In the genomic region with DNA sequence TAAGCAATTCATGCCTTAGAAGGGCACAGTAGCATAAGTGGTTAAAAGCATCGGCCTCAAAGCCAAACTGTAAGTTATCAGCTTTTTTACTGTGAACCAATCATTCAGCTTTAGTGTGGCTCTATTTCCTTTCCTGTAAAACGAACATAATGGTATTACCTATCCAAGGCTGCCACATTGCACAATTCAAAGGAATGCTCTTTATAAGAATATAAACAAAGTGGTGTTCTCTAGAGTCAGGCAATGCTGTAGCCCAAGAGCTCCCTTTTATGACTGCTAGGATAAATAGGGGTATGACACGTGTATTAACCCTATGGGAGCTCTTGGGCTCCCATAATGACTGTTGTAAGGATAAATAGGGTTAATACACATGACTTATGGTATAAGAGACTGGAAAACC, we compare ENCODE assay signal across 24 cellular contexts. TPM values are rescaled to one million over a fixed set of nuclear protein-coding genes. Genes with fewer than 3 reads are reported as not detected.
DNase-seq lines count a peak whose midpoint lies in the region; ATAC-seq and TF ChIP-seq lines count a peak whose summit lies in the region.
"Had no signal": no experiment of that assay in that cellular context is flagged by ENCODE, and none has a peak within 500 bp of the region (broad histone marks: within the 10 kb centered on the region; RNA-seq: fewer than 3 reads in every experiment).

No MANE protein-coding gene starts in this region.

- WGBS in IMR-90 (ENCODE audit: extremely low coverage in 2 of 2, insufficient read length in 1 of 2), 2 experiments, result no CpG with 5 or more reads among the region's 3 CpGs

- no peak overlapping the region for H2AFZ ChIP-seq in IMR-90 (replicated peaks; ENCODE audit: low read length, poor library complexity)
- H2AFZ ChIP-seq: GM23248 had no signal

- H3K4ac ChIP-seq in IMR-90 (ENCODE audit: low read depth, low read length), result no peak overlapping the region

- no peak overlapping the region for H2BK120ac ChIP-seq in IMR-90 (ENCODE audit: low read depth, low read length)

- peaks cover 1% of the 10 kb centered on the region for H3K4me1 ChIP-seq in IMR-90 (ENCODE audit: control insufficient read depth, insufficient read depth, low read length)
- H3K4me1 ChIP-seq in lower lobe of right lung, result no peaks in the 10 kb centered on the region
- no peaks in the 10 kb centered on the region for H3K4me1 ChIP-seq in upper lobe of right lung
- no peaks in the 10 kb centered on the region for H3K4me1 ChIP-seq in naive thymus-derived CD4-positive, alpha-beta T cell (ENCODE audit: control insufficient read depth in 2 of 2, insufficient read depth in 2 of 2, low read length in 2 of 2)
- H3K4me1 ChIP-seq: HAP-1 had no signal

- no peak overlapping the region for H3K18ac ChIP-seq in IMR-90 (ENCODE audit: low read depth, low read length)

- BruUV-seq in IMR-90 (replicated peaks; lab: Mats Ljungman, UMichigan), result no TSS peak

- H3K9me3 ChIP-seq in IMR-90 (ENCODE audit: control insufficient read depth, insufficient read depth, low read length) (no peaks in the 10 kb centered on the region), lower lobe of right lung (no peaks in the 10 kb centered on the region), upper lobe of right lung (no peaks in the 10 kb centered on the region)
- no peaks in the 10 kb centered on the region for H3K9me3 ChIP-seq in naive thymus-derived CD4-positive, alpha-beta T cell (ENCODE audit: control insufficient read depth in 2 of 3, low read length in 3 of 3)
- H3K9me3 ChIP-seq: HAP-1, SK-N-SH had no signal

- no peaks in the 10 kb centered on the region for H3K27me3 Mint-ChIP-seq in naive thymus-derived CD4-positive, alpha-beta T cell
- H3K27me3 Mint-ChIP-seq: CD4-positive, CD25-positive, alpha-beta regulatory T cell had no signal

- H3K9me3 Mint-ChIP-seq in naive thymus-derived CD4-positive, alpha-beta T cell, result peaks cover 0 to 3% (median 0%) of the 10 kb centered on the region in 11 donors

- H2AK9ac ChIP-seq in IMR-90 (replicated peaks; ENCODE audit: low read depth, low read length, poor library complexity), result no peak overlapping the region

- in situ Hi-C loops in IMR-90 (cut with MboI; ENCODE audit: low sequenced_read_pairs), result no loop called here

- CTCF ChIA-PET in IMR-90 (lab: Yijun Ruan, JAX), result interaction anchor here (0.7 to 1.5 kb wide), 3 partner anchors 23 to 330 kb away, joined by 3 to 9 read pairs (median 3); partner anchors contain the start of genes DTL and INTS7
- CTCF ChIA-PET in naive thymus-derived CD4-positive, alpha-beta T cell (lab: Charles Lee), result interaction anchor here (0.8 to 2.0 kb wide), 4 partner anchors 10 to 446 kb away, joined by 3 to 7 read pairs (median 3); partner anchors contain the start of genes DTL and INTS7

- H3K14ac ChIP-seq in IMR-90 (replicated peaks; ENCODE audit: low read depth, low read length), result no peak overlapping the region

- H3K4me3 ChIP-seq in IMR-90 (ENCODE audit: insufficient read depth, low read depth, low read length) (no peak overlapping the region), choroid plexus epithelial cell (ENCODE audit: low read depth, low read length) (no peak overlapping the region), lower lobe of right lung (no peak overlapping the region), upper lobe of right lung (no peak overlapping the region)
- H3K4me3 ChIP-seq in naive thymus-derived CD4-positive, alpha-beta T cell (ENCODE audit: low read length), result no peak overlapping the region
- H3K4me3 ChIP-seq: GM12878, GM23248, HAP-1, K562 had no signal

- H3K56ac ChIP-seq in IMR-90 (ENCODE audit: extremely low read depth, insufficient read depth, low read length), result no peak overlapping the region

- H3K27ac Mint-ChIP-seq in naive thymus-derived CD4-positive, alpha-beta T cell, result no peak overlapping the region
- H3K27ac Mint-ChIP-seq: CD4-positive, CD25-positive, alpha-beta regulatory T cell had no signal

- no peak overlapping the region for H2AK5ac ChIP-seq in IMR-90 (ENCODE audit: low read depth, low read length)

- ATAC-seq in IMR-90 (ENCODE audit: low read depth), result peak; percentile 39; the same call in 1 of the 2 replicates
- ATAC-seq in lower lobe of right lung, result peak; percentile 54 to 67
- peak; percentile 60 for ATAC-seq in upper lobe of right lung
- ATAC-seq in naive thymus-derived CD4-positive, alpha-beta T cell, result no peak
- ATAC-seq in left lobe of liver, result no peak
- ATAC-seq: GM12878, K562, Panc1 had no signal

- H3K4me2 ChIP-seq in IMR-90 (ENCODE audit: low read depth, low read length), result no peak overlapping the region
- H3K4me2 ChIP-seq: SK-N-SH had no signal

- H3K4me3 Mint-ChIP-seq in naive thymus-derived CD4-positive, alpha-beta T cell, result no peak overlapping the region
- H3K4me3 Mint-ChIP-seq: CD4-positive, CD25-positive, alpha-beta regulatory T cell had no signal

- peaks cover 3% of the 10 kb centered on the region; the same call in 1 of the 2 replicates for H3K9me1 ChIP-seq in IMR-90 (ENCODE audit: insufficient read depth, low read length)

- no peak overlapping the region for H2BK15ac ChIP-seq in IMR-90 (ENCODE audit: low read depth, low read length)

- no peak for TF ChIP-seq RAD21 in IMR-90 (IDR thresholded peaks at IDR 0.05; ENCODE audit: low read length)

- H3K27ac ChIP-seq in IMR-90 (ENCODE audit: insufficient read depth, low read length), result no peak overlapping the region
- no peak overlapping the region for H3K27ac ChIP-seq in lower lobe of right lung
- no peak overlapping the region for H3K27ac ChIP-seq in upper lobe of right lung
- no peak overlapping the region for H3K27ac ChIP-seq in naive thymus-derived CD4-positive, alpha-beta T cell (ENCODE audit: low read depth, low read length)
- H3K27ac ChIP-seq: GM23248 had no signal

- peaks cover 2 to 5% of the 10 kb centered on the region in 2 experiments; a peak in 2 of 4 replicates for H3K79me1 ChIP-seq in IMR-90 (ENCODE audit: low read depth in 1 of 2, low read length in 2 of 2)

- H3K36me3 ChIP-seq in IMR-90 (ENCODE audit: control insufficient read depth, insufficient read depth, low read length) (peaks cover 3% of the 10 kb centered on the region; the same call in 1 of the 2 replicates), lower lobe of right lung (peaks cover 21% of the 10 kb centered on the region), upper lobe of right lung (peaks cover 24% of the 10 kb centered on the region)
- no peaks in the 10 kb centered on the region for H3K36me3 ChIP-seq in naive thymus-derived CD4-positive, alpha-beta T cell (ENCODE audit: control insufficient read depth in 2 of 3, insufficient read depth in 3 of 3, low read length in 3 of 3)

- no peak overlapping the region for H2BK20ac ChIP-seq in IMR-90 (ENCODE audit: low read depth, low read length)

- no peak overlapping the region for H3K23ac ChIP-seq in IMR-90 (ENCODE audit: low read depth, low read length)

- TF ChIP-seq CTCF in IMR-90 (conservative IDR thresholded peaks at IDR 0.05; ENCODE audit: low read depth, low read length) (no peak), choroid plexus epithelial cell (conservative IDR thresholded peaks at IDR 0.05; ENCODE audit: low read depth, low read length) (no peak), lower lobe of right lung (IDR thresholded peaks at IDR 0.05) (no peak), upper lobe of right lung (IDR thresholded peaks at IDR 0.05) (no peak)

- no peak overlapping the region for H4K8ac ChIP-seq in IMR-90 (ENCODE audit: low read depth in 2 of 2, low read length in 2 of 2)

- peak; percentile 58 for DNase-seq in IMR-90
- DNase-seq in choroid plexus epithelial cell (ENCODE audit: low read depth), result peak; percentile 76
- DNase-seq in lower lobe of right lung, result no peak
- no peak for DNase-seq in upper lobe of right lung
- DNase-seq in naive thymus-derived CD4-positive, alpha-beta T cell, result no peak
- no peak for DNase-seq in left lobe of liver (ENCODE audit: low spot score)
- no peak for DNase-seq in cortex of kidney (lab: John Stamatoyannopoulos, UW)
- DNase-seq: CD4-positive, CD25-positive, alpha-beta regulatory T cell; COR-L47; DMS 273 treated with DMSO at 0.1 percent for 48 hours; DMS79 treated with DMSO at 0.1 percent for 48 hours; GM23248; NCI-H1105; NCI-H1694; NCI-H2081 treated with DMSO at 0.1 percent for 48 hours; NCI-H2171 treated with DMSO at 0.1 percent for 48 hours; NCI-H524 treated with DMSO at 0.1 percent for 48 hours; NCI-H82; SIG-M5; SK-N-SH had no signal

- no peaks in the 10 kb centered on the region for H3K27me3 ChIP-seq in IMR-90 (ENCODE audit: control insufficient read depth, insufficient read depth, low read length)
- no peaks in the 10 kb centered on the region for H3K27me3 ChIP-seq in lower lobe of right lung (ENCODE audit: low read depth)
- H3K27me3 ChIP-seq in upper lobe of right lung, result no peaks in the 10 kb centered on the region
- H3K27me3 ChIP-seq in naive thymus-derived CD4-positive, alpha-beta T cell (ENCODE audit: control insufficient read depth in 2 of 2, insufficient read depth in 2 of 2, low read length in 2 of 2), result no peaks in the 10 kb centered on the region

- dilution Hi-C loops in IMR-90 (cut with HindIII; ENCODE audit: low sequenced_read_pairs, unreplicated experiment), result no loop called here

- peaks cover 0 to 3% (median 0%) of the 10 kb centered on the region in 7 donors for H3K4me1 Mint-ChIP-seq in naive thymus-derived CD4-positive, alpha-beta T cell

- no peak overlapping the region for H2BK5ac ChIP-seq in IMR-90 (ENCODE audit: low read depth, low read length, poor library complexity, severe bottlenecking)

- no peaks in the 10 kb centered on the region for H4K20me1 ChIP-seq in IMR-90 (ENCODE audit: insufficient read depth, low read length)

- no peak overlapping the region for H4K91ac ChIP-seq in IMR-90 (ENCODE audit: insufficient read depth, low read depth, low read length)

- H3K9ac ChIP-seq in IMR-90 (ENCODE audit: low read depth, low read length), result no peak overlapping the region
- H3K9ac ChIP-seq: GM23248, SK-N-SH had no signal

- POLR2A ChIA-PET in IMR-90 (lab: Charles Lee; ENCODE audit: unreplicated experiment), result no interaction called here
- POLR2A ChIA-PET in naive thymus-derived CD4-positive, alpha-beta T cell (lab: Charles Lee), result no interaction called here

- peaks cover 4 to 30% (median 15%) of the 10 kb centered on the region in 5 donors for H3K36me3 Mint-ChIP-seq in naive thymus-derived CD4-positive, alpha-beta T cell

- no peak for TF ChIP-seq POLR2A in IMR-90 (IDR thresholded peaks at IDR 0.05; ENCODE audit: low read depth, low read length)

- intact Hi-C loops in IMR-90 (cut with micrococcal nuclease), result loop anchor here (5.0 kb wide), 1 partner anchor 313 kb away; no protein-coding TSS in a partner anchor
- intact Hi-C loops in lower lobe of right lung (cut with DNase I), result no loop called here
- intact Hi-C loops in upper lobe of right lung (cut with DNase I), result no loop called here
- intact Hi-C loops in naive thymus-derived CD4-positive, alpha-beta T cell (cut with micrococcal nuclease), result no loop called here

- no peak overlapping the region for H4K5ac ChIP-seq in IMR-90 (ENCODE audit: low read depth, low read length)

RNA-seq across cellular contexts. Expression of gene INTS7, which starts 25.4 kb away (rescaled TPM):
- total RNA-seq in IMR-90 (2012; rRNA removed) (20.3 and 24.9 TPM in 2 replicates), lower lobe of right lung (17.1 TPM), upper lobe of right lung (15.9 TPM), left lobe of liver (5.2 TPM)
- 8.3 and 8.8 TPM in 2 replicates for polyA plus RNA-seq in IMR-90 (2012; rRNA removed)
- 2.3 and 4.0 TPM in 2 replicates for polyA plus RNA-seq in IMR-90 (2012; cell fraction: cytosol; rRNA removed)
- polyA plus RNA-seq in IMR-90 (2012; cell fraction: nucleus; rRNA removed; ENCODE audit: low replicate concordance), result 1.9 and 10.2 TPM in 2 replicates
- total RNA-seq in naive thymus-derived CD4-positive, alpha-beta T cell, result 10 to 100 TPM in 1 of 5 experiments, 1 to 10 TPM in 4; 7.3 to 33.5 (median 8.6) TPM
- 1 to 10 TPM; 8.3 to 9.9 TPM for polyA plus RNA-seq in naive thymus-derived CD4-positive, alpha-beta T cell

RNA-seq across cellular contexts. Expression of gene DTL, which starts 25.5 kb away (rescaled TPM):
- total RNA-seq in IMR-90 (2012; rRNA removed) (16.7 and 19.9 TPM in 2 replicates), lower lobe of right lung (3.9 TPM), upper lobe of right lung (1.7 TPM), left lobe of liver (0.10 TPM)
- polyA plus RNA-seq in IMR-90 (2012; rRNA removed), result 10.5 and 11.8 TPM in 2 replicates
- 2.5 and 3.3 TPM in 2 replicates for polyA plus RNA-seq in IMR-90 (2012; cell fraction: cytosol; rRNA removed)
- polyA plus RNA-seq in IMR-90 (2012; cell fraction: nucleus; rRNA removed; ENCODE audit: low replicate concordance), result 2.7 and 10.6 TPM in 2 replicates
- 10 to 100 TPM in 1 of 5 experiments, 1 to 10 TPM in 1, under 1 TPM in 3; 0.27 to 63.0 (median 0.78) TPM for total RNA-seq in naive thymus-derived CD4-positive, alpha-beta T cell
- under 1 TPM; 0.37 to 0.54 TPM for polyA plus RNA-seq in naive thymus-derived CD4-positive, alpha-beta T cell

Comparison
In these comparisons a context has a peak if more than half of its experiments do, and no peak if none do; other contexts are left out.
1. ATAC-seq: peak in IMR-90 (single experiment), lower lobe of right lung (2 of 2) and upper lobe of right lung (single experiment); none in naive thymus-derived CD4-positive, alpha-beta T cell (single experiment) and left lobe of liver (single experiment).
2. DNase-seq: peak in IMR-90 (single experiment) and choroid plexus epithelial cell (single experiment); none in lower lobe of right lung (single experiment), upper lobe of right lung (single experiment), naive thymus-derived CD4-positive, alpha-beta T cell (0 of 9), left lobe of liver (single experiment) and cortex of kidney (single experiment).